In the genomic region with DNA sequence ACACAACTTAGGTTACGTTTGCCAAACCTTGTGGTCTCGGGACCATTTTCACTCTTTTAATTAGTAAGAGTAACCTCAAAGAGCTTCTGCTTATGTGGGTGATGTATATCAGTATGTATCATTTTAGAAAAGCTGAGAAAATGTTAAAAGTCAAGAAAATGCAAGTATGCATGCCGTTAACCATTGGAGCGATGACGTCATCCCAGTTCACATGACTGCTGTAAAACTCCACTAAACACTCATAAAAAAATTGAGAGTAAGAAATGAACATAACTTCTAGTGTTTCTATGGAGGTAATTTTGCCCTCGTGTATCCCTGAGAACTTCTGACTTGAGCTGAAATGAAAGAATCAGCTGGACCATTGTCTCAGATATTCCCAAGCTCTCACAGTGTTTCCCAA, we compare ENCODE assay signal across 9 cellular contexts.
"Had no signal": no experiment of that assay in that cellular context is flagged by ENCODE, and none has a peak within 500 bp of the region (broad histone marks: within the 10 kb centered on the region; RNA-seq: fewer than 3 reads in every experiment).

No MANE protein-coding gene starts in this region.

- DNase-seq: GM23248, GOT3, H7, IMR-90, KBM-7 had no signal

- H3K4me2 ChIP-seq: KMS-11 had no signal

- H3K4me3 ChIP-seq: GM23248, HAP-1 had no signal

- H2AFZ ChIP-seq: GM23248 had no signal

- H3K36me3 ChIP-seq: HAP-1 had no signal

- ATAC-seq: HCT116 had no signal

- H3K9me3 ChIP-seq: HAP-1 had no signal

- H3K27ac ChIP-seq: GM23248, HL-60, KMS-11 had no signal

- H3K4me1 ChIP-seq: HAP-1 had no signal

- H3K9ac ChIP-seq: GM23248, KMS-11 had no signal
